23 cellular contexts compared by ENCODE assay signal in genomic region chr1:225451840-225452515, GRCh38. TPM values are rescaled to one million over a fixed set of nuclear protein-coding genes. Genes with fewer than 3 reads are reported as not detected.
DNase-seq lines count a peak whose midpoint lies in the region; ATAC-seq and TF ChIP-seq lines count a peak whose summit lies in the region.
"Had no signal": no experiment of that assay in that cellular context is flagged by ENCODE, and none has a peak within 500 bp of the region (broad histone marks: within the 10 kb centered on the region; RNA-seq: fewer than 3 reads in every experiment).

No MANE protein-coding gene starts in this region.

- H3K4me1 ChIP-seq in DND-41 (ENCODE audit: insufficient read depth, low read length): no peaks in the 10 kb centered on the region
- H3K4me1 ChIP-seq in H9 (ENCODE audit: insufficient read depth, low read length): peaks cover 5% of the 10 kb centered on the region; the same call in 1 of the 2 replicates
- H3K4me1 ChIP-seq in esophagus squamous epithelium: peaks cover 43 to 79% (median 45%) of the 10 kb centered on the region in 3 donors
- H3K4me1 ChIP-seq: HAP-1 had no signal

- H3K14ac ChIP-seq in H9 (ENCODE audit: insufficient read depth, low read length): no peak overlapping the region

- H2BK15ac ChIP-seq in H9 (ENCODE audit: low read depth, low read length): no peak overlapping the region

- no peak overlapping the region for H4K91ac ChIP-seq in H9 (ENCODE audit: insufficient read length, low read depth, low read length)

- no peak overlapping the region for H3K4me3 Mint-ChIP-seq in H9
- no peak overlapping the region for H3K4me3 Mint-ChIP-seq in progenitor cell of endocrine pancreas (ENCODE audit: low read depth)
- H3K4me3 Mint-ChIP-seq: activated CD4-positive, alpha-beta T cell treated with anti-CD3 and anti-CD28 coated beads, Interleukin-2, amount 10 ng/mL, durations not matched to agents 7 days and 5 days; T-helper 17 cell had no signal

- no peak overlapping the region for H2AK5ac ChIP-seq in H9 (ENCODE audit: insufficient read length, low read length)

- H3K79me2 ChIP-seq in DND-41 (ENCODE audit: insufficient read depth, low read length) (no peaks in the 10 kb centered on the region), H9 (ENCODE audit: insufficient read depth, low read length) (no peaks in the 10 kb centered on the region)

- H3K27ac Mint-ChIP-seq in H9 (no peak overlapping the region; a peak in 1 of 7 replicates), progenitor cell of endocrine pancreas (no peak overlapping the region)
- H3K27ac Mint-ChIP-seq: activated CD4-positive, alpha-beta T cell treated with anti-CD3 and anti-CD28 coated beads, Interleukin-2, amount 10 ng/mL, durations not matched to agents 7 days and 5 days had no signal

- H3K9ac ChIP-seq in DND-41 (ENCODE audit: low read depth, low read length): no peak overlapping the region
- H3K9ac ChIP-seq in H9 (ENCODE audit: extremely low read depth, insufficient read length, low read length): no peak overlapping the region

- no peak overlapping the region for H4K5ac ChIP-seq in H9 (ENCODE audit: insufficient read length, low read depth, low read length)

- H3K23me2 ChIP-seq in H9 (ENCODE audit: insufficient read length, low read depth, low read length, poor library complexity, severe bottlenecking): no peaks in the 10 kb centered on the region

- no peak overlapping the region for H2AFZ ChIP-seq in DND-41 (ENCODE audit: low read depth, low read length)
- H2AFZ ChIP-seq in H9 (ENCODE audit: low read length): no peak overlapping the region

- H3K36me3 Mint-ChIP-seq in H9 (ENCODE audit: insufficient read depth in 1 of 3, low read depth in 3 of 3) (no peaks in the 10 kb centered on the region), progenitor cell of endocrine pancreas (ENCODE audit: insufficient read depth) (no peaks in the 10 kb centered on the region)

- H3K18ac ChIP-seq in H9 (ENCODE audit: insufficient read length, low read depth, low read length): no peak overlapping the region

- no peak overlapping the region for H2BK12ac ChIP-seq in H9 (ENCODE audit: insufficient read length, low read depth, low read length)

- H3K27me3 Mint-ChIP-seq in H9 (ENCODE audit: low read depth) (peaks cover 12% of the 10 kb centered on the region), progenitor cell of endocrine pancreas (peaks cover 10% of the 10 kb centered on the region)
- H3K27me3 Mint-ChIP-seq: activated CD4-positive, alpha-beta T cell treated with anti-CD3 and anti-CD28 coated beads, Interleukin-2, amount 10 ng/mL, durations not matched to agents 7 days and 5 days; T-helper 17 cell had no signal

- H4K20me1 ChIP-seq in DND-41 (ENCODE audit: insufficient read depth, low read length) (no peaks in the 10 kb centered on the region), H9 (ENCODE audit: control insufficient read depth, insufficient read depth, insufficient read length) (no peaks in the 10 kb centered on the region)

- TF ChIP-seq CTCF in DND-41 (IDR thresholded peaks at IDR 0.05; ENCODE audit: borderline replicate concordance, extremely low read depth, low read length, poor library complexity, severe bottlenecking): peak; percentile 10
- TF ChIP-seq CTCF in H9 (conservative IDR thresholded peaks at IDR 0.05): peak; percentile 53
- TF ChIP-seq CTCF in esophagus squamous epithelium (IDR thresholded peaks at IDR 0.05): no peak
- TF ChIP-seq CTCF in progenitor cell of endocrine pancreas (IDR thresholded peaks at IDR 0.05; ENCODE audit: unreplicated experiment): no peak

- DNase-seq in DND-41 (no peak), H9 (no peak), esophagus squamous epithelium (lab: John Stamatoyannopoulos, UW) (no peak), posterior vena cava (ENCODE audit: low spot score) (peak; percentile 58), left colon (no peak), progenitor cell of endocrine pancreas (ENCODE audit: low spot score, unreplicated experiment) (no peak), glomerular visceral epithelial cell (ENCODE audit: extremely low spot score) (no peak)
- DNase-seq: activated CD4-positive, alpha-beta T cell treated with anti-CD3 and anti-CD28 coated beads, Interleukin-2, amount 10 ng/mL, durations not matched to agents 7 days and 5 days; amygdala; Calu3; EL; heart left ventricle; KG1; left ventricle myocardium inferior; NCI-H146; NCI-H2171 treated with DMSO at 0.1 percent for 48 hours; NCI-H526; RPMI8226; stimulated activated CD4-positive, alpha-beta T cell treated with anti-CD3 and anti-CD28 coated beads, Interleukin-4, amount 100 ng/mL, for 24 hours; T-helper 17 cell had no signal

- no peak overlapping the region for H3K4me3 ChIP-seq in DND-41 (ENCODE audit: low read depth in 1 of 2, low read length in 2 of 2)
- H3K4me3 ChIP-seq in esophagus squamous epithelium: no peak overlapping the region
- H3K4me3 ChIP-seq: HAP-1, heart left ventricle, left ventricle myocardium inferior, SK-N-MC had no signal

- H3K4me2 ChIP-seq in DND-41 (ENCODE audit: insufficient read depth, low read length): no peak overlapping the region
- no peak overlapping the region for H3K4me2 ChIP-seq in H9 (ENCODE audit: insufficient read depth, insufficient read length, low read length)

- H3K27me3 ChIP-seq in DND-41 (ENCODE audit: insufficient read depth, low read length, poor library complexity) (no peaks in the 10 kb centered on the region), H9 (ENCODE audit: insufficient read depth, low read length) (no peaks in the 10 kb centered on the region), esophagus squamous epithelium (no peaks in the 10 kb centered on the region)
- H3K27me3 ChIP-seq: heart left ventricle had no signal

- ATAC-seq in DND-41 (ENCODE audit: insufficient read depth, low read depth): no peak
- no peak for ATAC-seq in left colon
- ATAC-seq: heart left ventricle, T-helper 17 cell had no signal

- WGBS in H9 (ENCODE audit: extremely low coverage, insufficient read length, low lambda C conversion rate): no CpG with 5 or more reads among the region's 25 CpGs
- 86 to 89% methylated on average over 12 to 18 of the region's 25 CpGs for WGBS in esophagus squamous epithelium, 2 donors

- no peak overlapping the region for H3K23ac ChIP-seq in H9 (ENCODE audit: insufficient read length, low read depth, low read length)

- H3K56ac ChIP-seq in H9 (ENCODE audit: insufficient read length, low read depth, low read length): no peak overlapping the region

- H3K27ac ChIP-seq in DND-41 (ENCODE audit: low read length): no peak overlapping the region
- no peak overlapping the region for H3K27ac ChIP-seq in H9 (ENCODE audit: insufficient read length, low read depth, low read length)
- peak overlapping the region in 3 of 4 donors; percentile 27 to 92 (median 91) for H3K27ac ChIP-seq in esophagus squamous epithelium
- H3K27ac ChIP-seq: C4-2B, SK-N-MC had no signal

- no peak overlapping the region for H3K4ac ChIP-seq in H9 (ENCODE audit: low read depth, low read length)

- H3K9me3 Mint-ChIP-seq in H9: peaks cover 0 to 3% of the 10 kb centered on the region in 2 experiments; a peak in 3 of 5 replicates
- peaks cover 2% of the 10 kb centered on the region for H3K9me3 Mint-ChIP-seq in progenitor cell of endocrine pancreas (ENCODE audit: low read depth)
- H3K9me3 Mint-ChIP-seq: activated CD4-positive, alpha-beta T cell treated with anti-CD3 and anti-CD28 coated beads, Interleukin-2, amount 10 ng/mL, durations not matched to agents 7 days and 5 days had no signal

- no peaks in the 10 kb centered on the region for H3K36me3 ChIP-seq in DND-41 (ENCODE audit: insufficient read depth, low read length)
- H3K36me3 ChIP-seq in esophagus squamous epithelium: no peaks in the 10 kb centered on the region
- H3K36me3 ChIP-seq: HAP-1, heart left ventricle, left ventricle myocardium inferior had no signal

- no peak overlapping the region for H2BK5ac ChIP-seq in H9 (ENCODE audit: insufficient read length, low read length)

- H3T11ph ChIP-seq in H9 (ENCODE audit: low read length): no peak overlapping the region

- H3K9me3 ChIP-seq in DND-41 (ENCODE audit: insufficient read depth, low read length, severe bottlenecking) (no peaks in the 10 kb centered on the region), H9 (ENCODE audit: control insufficient read depth, low read depth, low read length) (no peaks in the 10 kb centered on the region), esophagus squamous epithelium (no peaks in the 10 kb centered on the region)
- H3K9me3 ChIP-seq: HAP-1, heart left ventricle, left ventricle myocardium inferior had no signal

- no peaks in the 10 kb centered on the region for H3K79me1 ChIP-seq in H9 (ENCODE audit: insufficient read depth, low read depth, low read length, poor library complexity, severe bottlenecking)

- no peak overlapping the region for H2BK20ac ChIP-seq in H9 (ENCODE audit: low read depth, low read length, poor library complexity, severe bottlenecking)

- H3K4me1 Mint-ChIP-seq in H9 (peaks cover 10 to 11% of the 10 kb centered on the region in 2 experiments), progenitor cell of endocrine pancreas (ENCODE audit: low read depth) (peaks cover 13% of the 10 kb centered on the region)

- no peak overlapping the region for H4K8ac ChIP-seq in H9 (replicated peaks; ENCODE audit: insufficient read length, low read depth, low read length)

- no peak for TF ChIP-seq POLR2A in esophagus squamous epithelium (IDR thresholded peaks at IDR 0.05)

- no peak overlapping the region for H2BK120ac ChIP-seq in H9 (ENCODE audit: low read depth, low read length, poor library complexity, severe bottlenecking)

- intact Hi-C loops in esophagus squamous epithelium (cut with DNase I) (no loop called here), posterior vena cava (cut with DNase I) (no loop called here), left colon (cut with DNase I, micrococcal nuclease) (no loop called here)

RNA-seq across cellular contexts. Expression of gene LBR, which starts 24.1 kb away (rescaled TPM):
- total RNA-seq in H9 (2021): 60.9 and 61.9 TPM in 2 replicates
- 10 to 100 TPM; 39.8 to 50.0 (median 42.9) TPM for total RNA-seq in esophagus squamous epithelium
- total RNA-seq in posterior vena cava: 10 to 100 TPM; 52.4 to 61.3 TPM
- 10 to 100 TPM; 85.2 to 88.5 TPM for total RNA-seq in left colon
- total RNA-seq in progenitor cell of endocrine pancreas: 116 and 124 TPM in 2 replicates

Comparison
In these comparisons a context has a peak if more than half of its experiments do, and no peak if none do; other contexts are left out.
1. H3K27ac ChIP-seq: peak in esophagus squamous epithelium (3 of 4); none in DND-41 (single experiment) and H9 (single experiment).
2. CTCF ChIP-seq: peak in DND-41 (single experiment) and H9 (single experiment); none in esophagus squamous epithelium (0 of 6) and progenitor cell of endocrine pancreas (single experiment).